In genomic region chr6:26056583-26057350, GRCh38 we compare ENCODE assay signal across 8 cellular contexts. TPM values are rescaled to one million over a fixed set of nuclear protein-coding genes. Genes with fewer than 3 reads are reported as not detected.
A peak's percentile ranks its signal among the peaks of the same experiment; 100 is the strongest.
DNase-seq lines count a peak whose midpoint lies in the region; ATAC-seq, FAIRE-seq and TF ChIP-seq lines count a peak whose summit lies in the region.

No MANE protein-coding gene starts in this region.

- H3K27me3 ChIP-seq in BLaER1 treated with 17β-estradiol and CSF1 and Interleukin-3, amounts not matched to agents 10 nM and 100 nM = no peaks in the 10 kb centered on the region
- H3K27me3 ChIP-seq in PC-3 (ENCODE audit: low read length) = no peaks in the 10 kb centered on the region
- H3K27me3 ChIP-seq in bronchial epithelial cell (ENCODE audit: control insufficient read depth, insufficient read depth, low read length) = no peaks in the 10 kb centered on the region

- peak overlapping the region; percentile 90 to 98 (median 96) for H3K9ac ChIP-seq in BLaER1 treated with 17β-estradiol and CSF1 and Interleukin-3, amounts not matched to agents 10 nM and 100 nM
- H3K9ac ChIP-seq in PC-3 (ENCODE audit: low read length) = peak overlapping the region; percentile 84

- peak; percentile 2 for ATAC-seq in GM18498 (IDR thresholded peaks at IDR 0.05; ENCODE audit: unreplicated experiment)
- ATAC-seq in PC-3 = peak; percentile 16; the same call in 1 of the 2 replicates
- ATAC-seq in stimulated activated naive CD8-positive, alpha-beta T cell treated with anti-CD3 and anti-CD28 coated beads, Interleukin-15, amount 100 ng/mL, for 72 hours = no peak
- ATAC-seq in HG03108 (IDR thresholded peaks at IDR 0.05; ENCODE audit: unreplicated experiment) = no peak

- peaks cover 6% of the 10 kb centered on the region for H3F3A ChIP-seq in PC-3 (ENCODE audit: low read length, unreplicated experiment)

- CTCF ChIA-PET in PC-3 (lab: Charles Lee) = interaction anchor here (0.5 to 0.6 kb wide), 2 partner anchors 47 to 883 kb away, joined by 3 to 7 read pairs; a partner anchor contains a TSS

- POLR2A ChIA-PET in PC-3 (lab: Charles Lee; ENCODE audit: unreplicated experiment) = interaction anchor here (0.6 to 2.5 kb wide), 7 partner anchors 11 to 1836 kb away, joined by 3 to 22 read pairs (median 7); a partner anchor contains a TSS

- peaks cover 36% of the 10 kb centered on the region for H3K4me1 Mint-ChIP-seq in stimulated activated naive CD8-positive, alpha-beta T cell treated with anti-CD3 and anti-CD28 coated beads, Interleukin-15, amount 100 ng/mL, for 72 hours

- H3K79me2 ChIP-seq in PC-3 (ENCODE audit: low read length) = no peaks in the 10 kb centered on the region

- peak overlapping the region; percentile 77 to 93 (median 85) for H3K4me2 ChIP-seq in BLaER1 treated with 17β-estradiol and CSF1 and Interleukin-3, amounts not matched to agents 10 nM and 100 nM
- H3K4me2 ChIP-seq in PC-3 (ENCODE audit: low read length) = peak overlapping the region; percentile 87

- H3K27me3 Mint-ChIP-seq in stimulated activated naive CD8-positive, alpha-beta T cell treated with anti-CD3 and anti-CD28 coated beads, Interleukin-15, amount 100 ng/mL, for 72 hours = no peaks in the 10 kb centered on the region

- H3K9me3 ChIP-seq in BLaER1 treated with 17β-estradiol and CSF1 and Interleukin-3, amounts not matched to agents 10 nM and 100 nM (replicated peaks in 1 of 11) = no peaks in the 10 kb centered on the region
- no peaks in the 10 kb centered on the region for H3K9me3 ChIP-seq in PC-3 (ENCODE audit: low read length)

- H3K9me3 Mint-ChIP-seq in stimulated activated naive CD8-positive, alpha-beta T cell treated with anti-CD3 and anti-CD28 coated beads, Interleukin-15, amount 100 ng/mL, for 72 hours = no peaks in the 10 kb centered on the region

- peaks cover 0 to 8% (median 0%) of the 10 kb centered on the region in 11 experiments; a peak in 6 of 22 replicates for H4K20me1 ChIP-seq in BLaER1 treated with 17β-estradiol and CSF1 and Interleukin-3, amounts not matched to agents 10 nM and 100 nM
- no peaks in the 10 kb centered on the region for H4K20me1 ChIP-seq in PC-3 (ENCODE audit: low read length)

- no peaks in the 10 kb centered on the region for H3K36me3 ChIP-seq in BLaER1 treated with 17β-estradiol and CSF1 and Interleukin-3, amounts not matched to agents 10 nM and 100 nM
- H3K36me3 ChIP-seq in PC-3 (ENCODE audit: low read depth, low read length) (no peaks in the 10 kb centered on the region), bronchial epithelial cell (ENCODE audit: control insufficient read depth, insufficient read depth, low read length) (no peaks in the 10 kb centered on the region)

- H3K9me2 ChIP-seq in PC-3 (replicated peaks; ENCODE audit: low read length) = no peaks in the 10 kb centered on the region

- TF ChIP-seq CTCF in PC-3 (conservative IDR thresholded peaks at IDR 0.05; ENCODE audit: low read depth, low read length) (no peak), bronchial epithelial cell (IDR thresholded peaks at IDR 0.05; ENCODE audit: insufficient read depth, low read length, severe bottlenecking) (no peak)

- DNase-seq in PC-3 (peak; percentile 48), bronchial epithelial cell (ENCODE audit: low read depth) (peak; percentile 12), left kidney (ENCODE audit: low read depth, low spot score) (peak; percentile 80), mucosa of gallbladder (ENCODE audit: low spot score) (no peak)
- DNase-seq in stimulated activated naive CD8-positive, alpha-beta T cell treated with anti-CD3 and anti-CD28 coated beads, Interleukin-15, amount 100 ng/mL, for 72 hours = peak; percentile 44 to 47

- no TSS peak for BruUV-seq in PC-3 (replicated peaks; lab: Mats Ljungman, UMichigan)

- H3K4me1 ChIP-seq in BLaER1 treated with 17β-estradiol and CSF1 and Interleukin-3, amounts not matched to agents 10 nM and 100 nM = peaks cover 27 to 57% (median 32%) of the 10 kb centered on the region in 10 experiments
- H3K4me1 ChIP-seq in PC-3 (ENCODE audit: insufficient read depth, low read length) = peaks cover 10% of the 10 kb centered on the region

- H3K4me3 ChIP-seq in BLaER1 treated with 17β-estradiol and CSF1 and Interleukin-3, amounts not matched to agents 10 nM and 100 nM = peak overlapping the region; percentile 60 to 82 (median 73)
- H3K4me3 ChIP-seq in PC-3 (ENCODE audit: low read length) = peak overlapping the region; percentile 78
- peak overlapping the region; percentile 60 for H3K4me3 ChIP-seq in bronchial epithelial cell (ENCODE audit: low read depth, low read length)

- H2AFZ ChIP-seq in PC-3 (ENCODE audit: low read length) = peak overlapping the region; percentile 64

- no peak for FAIRE-seq in bronchial epithelial cell (lab: Jason Lieb, UNC)

- H3K27ac Mint-ChIP-seq in stimulated activated naive CD8-positive, alpha-beta T cell treated with anti-CD3 and anti-CD28 coated beads, Interleukin-15, amount 100 ng/mL, for 72 hours = peak overlapping the region; percentile 98 to 100

- H3K4me3 Mint-ChIP-seq in stimulated activated naive CD8-positive, alpha-beta T cell treated with anti-CD3 and anti-CD28 coated beads, Interleukin-15, amount 100 ng/mL, for 72 hours = peak overlapping the region; percentile 87 to 89

- intact Hi-C loops in PC-3 (cut with micrococcal nuclease) = loop anchor here (2.0 to 5.0 kb wide), 3 partner anchors 46 to 161 kb away; a partner anchor contains a TSS

- H3K27ac ChIP-seq in BLaER1 treated with 17β-estradiol and CSF1 and Interleukin-3, amounts not matched to agents 10 nM and 100 nM = peak overlapping the region; percentile 89 to 100 (median 98)
- H3K27ac ChIP-seq in PC-3 (ENCODE audit: low read length) = peak overlapping the region; percentile 81

RNA-seq across cellular contexts. Expression of gene HFE, which starts 30.5 kb away (rescaled TPM):
- not detected in 2 replicates for total RNA-seq in PC-3 (2014; rRNA removed)
- total RNA-seq in bronchial epithelial cell = 3.7 and 4.6 TPM in 2 replicates
- total RNA-seq in mucosa of gallbladder = 19.1 TPM

Comparison
In these comparisons a context has a peak if more than half of its experiments do, and no peak if none do; other contexts are left out.
1. ATAC-seq: peak in GM18498 (single experiment) and PC-3 (single experiment); none in stimulated activated naive CD8-positive, alpha-beta T cell treated with anti-CD3 and anti-CD28 coated beads, Interleukin-15, amount 100 ng/mL, for 72 hours (single experiment) and HG03108 (single experiment).
2. Peak in every context shown above with its lines, with median percentiles within 50 percentile points of each other: H3K4me3 ChIP-seq.